8 cellular contexts compared by ENCODE assay signal in the genomic region with DNA sequence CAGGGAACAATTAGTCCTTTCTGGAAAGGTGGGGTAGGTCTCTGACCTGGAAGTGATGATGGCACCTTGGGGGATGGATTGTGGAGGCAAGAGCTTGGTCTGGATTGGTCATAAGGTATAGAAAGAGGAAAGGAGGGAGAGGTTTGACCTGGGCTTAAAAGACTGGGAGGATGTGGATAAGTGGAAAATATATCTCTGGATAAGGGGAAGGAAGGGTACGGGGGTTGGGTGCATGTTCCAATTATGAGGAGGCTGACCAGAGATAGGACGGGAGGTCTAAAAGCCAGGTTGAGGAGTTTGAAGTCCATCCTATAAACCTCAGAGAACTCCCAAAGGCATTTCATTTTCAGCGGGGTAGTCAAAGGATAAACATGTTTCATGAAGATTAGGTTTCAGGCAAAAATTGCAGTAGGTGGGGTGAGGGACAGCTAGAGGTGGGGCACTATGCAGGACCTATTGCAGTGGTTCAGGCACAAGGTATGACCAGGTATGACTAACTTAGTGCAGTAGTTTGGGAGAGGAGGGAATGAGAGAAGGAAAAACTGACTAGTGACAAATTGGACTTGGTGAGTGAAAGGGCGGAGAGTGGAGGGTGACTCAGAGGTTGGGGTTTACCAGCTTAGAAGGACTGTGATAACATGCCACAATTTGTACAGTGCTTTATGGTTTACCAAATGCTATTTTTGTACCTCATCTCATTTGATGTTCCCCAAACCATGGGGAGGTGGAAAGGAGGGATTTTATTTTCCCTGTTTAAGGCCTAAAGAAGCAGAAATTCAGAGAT. TPM values are rescaled to one million over a fixed set of nuclear protein-coding genes. Genes with fewer than 3 reads are reported as not detected.
A peak's percentile ranks its signal among the peaks of the same experiment; 100 is the strongest.
DNase-seq lines count a peak whose midpoint lies in the region; ATAC-seq and TF ChIP-seq lines count a peak whose summit lies in the region.

No MANE protein-coding gene starts in this region.

- ATAC-seq in left lung (peak; percentile 89), upper lobe of right lung (peak; percentile 68), GM18873 (IDR thresholded peaks at IDR 0.05; ENCODE audit: low FRiP score, unreplicated experiment) (no peak)

- H3K27ac ChIP-seq in left lung, result no peak overlapping the region
- no peak overlapping the region for H3K27ac ChIP-seq in upper lobe of right lung
- no peak overlapping the region for H3K27ac ChIP-seq in caudate nucleus (ENCODE audit: low read depth, low read length)
- H3K27ac ChIP-seq in A673 (ENCODE audit: low read depth, low read length, poor library complexity, severe bottlenecking), result no peak overlapping the region

- H3K4me3 ChIP-seq in left lung (no peak overlapping the region), upper lobe of right lung (no peak overlapping the region), A673 (ENCODE audit: low read depth, low read length, poor library complexity, severe bottlenecking) (no peak overlapping the region)

- H3K4me1 ChIP-seq in left lung (peaks cover 0 to 27% of the 10 kb centered on the region in 2 donors), upper lobe of right lung (peaks cover 18% of the 10 kb centered on the region), A673 (ENCODE audit: insufficient read depth, low read length, poor library complexity, severe bottlenecking) (peaks cover 42% of the 10 kb centered on the region)

- TF ChIP-seq CTCF in left lung (IDR thresholded peaks at IDR 0.05) (no peak), upper lobe of right lung (IDR thresholded peaks at IDR 0.05) (no peak), A673 (conservative IDR thresholded peaks at IDR 0.05; ENCODE audit: low read depth, low read length) (no peak)

- H3K4me1 Mint-ChIP-seq in activated naive CD4-positive, alpha-beta T cell treated with anti-CD3 and anti-CD28 coated beads for 36 hours (ENCODE audit: low read depth), result peaks cover 62% of the 10 kb centered on the region

- H3K36me3 ChIP-seq in left lung, result no peaks in the 10 kb centered on the region
- H3K36me3 ChIP-seq in upper lobe of right lung, result no peaks in the 10 kb centered on the region
- no peaks in the 10 kb centered on the region for H3K36me3 ChIP-seq in A673 (ENCODE audit: insufficient read depth, low read length, poor library complexity, severe bottlenecking)

- H3K27me3 ChIP-seq in left lung (no peaks in the 10 kb centered on the region), upper lobe of right lung (no peaks in the 10 kb centered on the region), A673 (replicated peaks; ENCODE audit: insufficient read depth, low read depth, low read length, poor library complexity) (no peaks in the 10 kb centered on the region)

- H3K27me3 Mint-ChIP-seq in activated naive CD4-positive, alpha-beta T cell treated with anti-CD3 and anti-CD28 coated beads for 36 hours (ENCODE audit: low read depth), result no peaks in the 10 kb centered on the region

- no TSS peak for BruUV-seq in A673 (replicated peaks; lab: Mats Ljungman, UMichigan)

- peak overlapping the region; percentile 68 for H3K27ac Mint-ChIP-seq in activated naive CD4-positive, alpha-beta T cell treated with anti-CD3 and anti-CD28 coated beads for 36 hours

- no peaks in the 10 kb centered on the region for H3K9me3 ChIP-seq in left lung
- H3K9me3 ChIP-seq in upper lobe of right lung, result no peaks in the 10 kb centered on the region
- no peaks in the 10 kb centered on the region for H3K9me3 ChIP-seq in A673 (ENCODE audit: low read depth, low read length, poor library complexity, severe bottlenecking)

- peak overlapping the region; percentile 1 for H3K4me3 Mint-ChIP-seq in activated naive CD4-positive, alpha-beta T cell treated with anti-CD3 and anti-CD28 coated beads for 36 hours

- CTCF ChIA-PET in activated naive CD4-positive, alpha-beta T cell treated with anti-CD3 and anti-CD28 coated beads for 36 hours (lab: Charles Lee), result no interaction called here
- CTCF ChIA-PET in A673 (lab: Charles Lee), result no interaction called here

- intact Hi-C loops in activated naive CD4-positive, alpha-beta T cell treated with anti-CD3 and anti-CD28 coated beads for 36 hours (cut with micrococcal nuclease), result loop anchor here (1.0 to 2.0 kb wide), 4 partner anchors 10 to 416 kb away; no protein-coding TSS in a partner anchor
- intact Hi-C loops in left lung (cut with DNase I), result no loop called here
- intact Hi-C loops in upper lobe of right lung (cut with DNase I), result no loop called here
- intact Hi-C loops in A673 (cut with micrococcal nuclease; ENCODE audit: unreplicated experiment), result no loop called here

- POLR2A ChIA-PET in A673 (lab: Charles Lee; ENCODE audit: low non-redundant PET), result no interaction called here

- DNase-seq in activated naive CD4-positive, alpha-beta T cell treated with anti-CD3 and anti-CD28 coated beads for 36 hours, result peak; percentile 71
- DNase-seq in activated naive CD4-positive, alpha-beta T cell (lab: John Stamatoyannopoulos, UW), result no peak
- DNase-seq in activated naive CD4-positive, alpha-beta T cell treated with anti-CD3 and anti-CD28 coated beads, Interleukin-2, amount 50 U/mL, for 16 hours, result peak; percentile 46
- DNase-seq in left lung (no peak), upper lobe of right lung (no peak), caudate nucleus (lab: John Stamatoyannopoulos, UW) (no peak), A673 (ENCODE audit: low spot score) (no peak)

- no peaks in the 10 kb centered on the region for H3K36me3 Mint-ChIP-seq in activated naive CD4-positive, alpha-beta T cell treated with anti-CD3 and anti-CD28 coated beads for 36 hours (ENCODE audit: low read depth)

- H3K9me3 Mint-ChIP-seq in activated naive CD4-positive, alpha-beta T cell treated with anti-CD3 and anti-CD28 coated beads for 36 hours, result no peaks in the 10 kb centered on the region

RNA-seq across cellular contexts. Expression of gene PDE8A, which starts 10.7 kb away (rescaled TPM):
- total RNA-seq in activated naive CD4-positive, alpha-beta T cell treated with anti-CD3 and anti-CD28 coated beads for 36 hours, result 10 to 100 TPM; 28.8 to 29.2 TPM
- total RNA-seq in left lung (10 to 100 TPM; 30.4 to 31.3 TPM), upper lobe of right lung (54.7 TPM), A673 (2021) (69.8 and 80.7 TPM in 2 replicates)

Comparison
In these comparisons a context has a peak if more than half of its experiments do, and no peak if none do; other contexts are left out.
1. DNase-seq: peak in activated naive CD4-positive, alpha-beta T cell treated with anti-CD3 and anti-CD28 coated beads for 36 hours (single experiment) and activated naive CD4-positive, alpha-beta T cell treated with anti-CD3 and anti-CD28 coated beads, Interleukin-2, amount 50 U/mL, for 16 hours (single experiment); none in activated naive CD4-positive, alpha-beta T cell (0 of 4), left lung (0 of 2), upper lobe of right lung (single experiment), caudate nucleus (0 of 61) and A673 (single experiment).